ENCODE assay signal across 8 cellular contexts in the genomic region with DNA sequence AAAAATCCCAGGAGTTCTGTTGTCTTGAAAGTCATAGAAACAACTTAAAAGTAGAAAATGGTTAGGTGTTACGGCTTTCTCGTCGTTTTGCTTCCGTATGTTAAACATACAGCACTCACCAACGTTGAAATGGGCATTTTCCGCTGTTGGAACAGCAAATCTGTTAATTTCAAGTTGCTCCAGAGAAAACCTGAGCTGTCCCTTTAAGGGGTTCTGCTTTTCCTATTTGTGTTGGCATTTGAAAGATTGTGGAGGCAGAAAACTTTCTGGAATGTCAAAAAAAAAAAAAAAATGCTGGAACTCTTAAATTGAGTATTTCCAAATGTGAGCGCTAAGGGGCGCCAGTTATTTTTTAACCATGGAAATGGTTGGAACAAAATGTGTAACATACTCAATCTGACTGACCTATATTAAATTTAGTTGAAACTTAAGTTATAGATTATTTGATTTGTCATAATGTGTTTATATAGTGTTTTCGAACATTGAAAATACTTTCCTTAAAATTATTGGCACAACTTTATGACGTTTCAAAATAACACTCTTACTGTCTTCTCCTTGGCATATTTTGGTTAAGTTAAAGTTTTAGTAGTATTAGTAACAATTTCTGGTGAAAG. TPM values are rescaled to one million over a fixed set of nuclear protein-coding genes. Genes with fewer than 3 reads are reported as not detected.
A peak's percentile ranks its signal among the peaks of the same experiment; 100 is the strongest.
DNase-seq lines count a peak whose midpoint lies in the region; ATAC-seq, FAIRE-seq and TF ChIP-seq lines count a peak whose summit lies in the region.

No MANE protein-coding gene starts in this region.

- peak overlapping the region; percentile 97 for H3K4me3 ChIP-seq in cardiac muscle cell
- peak overlapping the region; percentile 96 for H3K4me3 ChIP-seq in fibroblast of pulmonary artery (replicated peaks; ENCODE audit: low read depth, low read length)

- ATAC-seq in left cardiac atrium (no peak), GM19023 (IDR thresholded peaks at IDR 0.05; ENCODE audit: unreplicated experiment) (no peak)

- no peaks in the 10 kb centered on the region for H3K9me3 Mint-ChIP-seq in activated T-cell treated with anti-CD3 and anti-CD28 coated beads, Interleukin-2, amount 50 U/mL, for 24 hours
- H3K9me3 Mint-ChIP-seq in neural crest cell: no peaks in the 10 kb centered on the region

- H3K9me3 ChIP-seq in cardiac muscle cell (ENCODE audit: low read depth): no peaks in the 10 kb centered on the region

- H3K27me3 Mint-ChIP-seq in activated T-cell treated with anti-CD3 and anti-CD28 coated beads, Interleukin-2, amount 50 U/mL, for 24 hours: no peaks in the 10 kb centered on the region
- H3K27me3 Mint-ChIP-seq in neural crest cell (ENCODE audit: low read depth): no peaks in the 10 kb centered on the region

- peaks cover 21% of the 10 kb centered on the region for H3K4me1 ChIP-seq in cardiac muscle cell (ENCODE audit: low read depth)

- H3K36me3 ChIP-seq in cardiac muscle cell: peaks cover 4% of the 10 kb centered on the region

- no peak for TF ChIP-seq POLR2A in H54 (IDR thresholded peaks at IDR 0.05; ENCODE audit: low read depth, low read length)

- peak overlapping the region; percentile 84 for H3K4me3 Mint-ChIP-seq in activated T-cell treated with anti-CD3 and anti-CD28 coated beads, Interleukin-2, amount 50 U/mL, for 24 hours
- H3K4me3 Mint-ChIP-seq in neural crest cell: peak overlapping the region; percentile 92

- peak overlapping the region; percentile 99 for H3K27ac ChIP-seq in cardiac muscle cell

- peaks cover 53% of the 10 kb centered on the region for H3K4me1 Mint-ChIP-seq in activated T-cell treated with anti-CD3 and anti-CD28 coated beads, Interleukin-2, amount 50 U/mL, for 24 hours (ENCODE audit: low read depth)
- H3K4me1 Mint-ChIP-seq in neural crest cell: peaks cover 53% of the 10 kb centered on the region

- DNase-seq in cardiac muscle cell (ENCODE audit: low read depth in 1 of 2, low spot score in 1 of 2): peak; percentile 87 to 90
- DNase-seq in left cardiac atrium: no peak
- DNase-seq in NCI-H146 (lab: John Stamatoyannopoulos, UW): peak; percentile 54
- no peak for DNase-seq in activated T-cell treated with anti-CD3 and anti-CD28 coated beads, Interleukin-2, amount 50 U/mL, for 24 hours
- peak; percentile 92 for DNase-seq in fibroblast of pulmonary artery (ENCODE audit: low read depth)
- peak; percentile 46 for DNase-seq in neural crest cell (ENCODE audit: low read depth, low spot score)
- no peak for DNase-seq in H54 (ENCODE audit: insufficient read length, low spot score)

- FAIRE-seq in H54 (lab: Jason Lieb, UNC): no peak

- intact Hi-C loops in left cardiac atrium (cut with DNase I): loop anchor here (2.0 to 10.0 kb wide), 5 partner anchors 122 to 562 kb away; no protein-coding TSS in a partner anchor

- peaks cover 8% of the 10 kb centered on the region for H3K36me3 Mint-ChIP-seq in activated T-cell treated with anti-CD3 and anti-CD28 coated beads, Interleukin-2, amount 50 U/mL, for 24 hours (ENCODE audit: low read depth)
- peaks cover 2% of the 10 kb centered on the region for H3K36me3 Mint-ChIP-seq in neural crest cell (ENCODE audit: low read depth)

- TF ChIP-seq CTCF in cardiac muscle cell (IDR thresholded peaks at IDR 0.05; ENCODE audit: low read depth, low read length) (peak; percentile 63), fibroblast of pulmonary artery (IDR thresholded peaks at IDR 0.05; ENCODE audit: low read length, missing control alignments) (peak; percentile 62), neural crest cell (conservative IDR thresholded peaks at IDR 0.05) (peak; percentile 84)

- peak overlapping the region; percentile 94 for H3K27ac Mint-ChIP-seq in activated T-cell treated with anti-CD3 and anti-CD28 coated beads, Interleukin-2, amount 50 U/mL, for 24 hours
- H3K27ac Mint-ChIP-seq in neural crest cell (ENCODE audit: unreplicated experiment): peak overlapping the region; percentile 96

- no peaks in the 10 kb centered on the region for H3K27me3 ChIP-seq in cardiac muscle cell

RNA-seq across cellular contexts. Expression of gene QKI, which starts 2.2 kb away (rescaled TPM):
- total RNA-seq in cardiac muscle cell (217 and 503 TPM in 2 replicates), left cardiac atrium (100 to 1,000 TPM; 317 to 351 TPM), neural crest cell (260 and 267 TPM in 2 replicates)
- 148 and 289 TPM in 2 replicates for polyA plus RNA-seq in cardiac muscle cell

Comparison
In these comparisons a context has a peak if more than half of its experiments do, and no peak if none do; other contexts are left out.
1. DNase-seq: peak in cardiac muscle cell (2 of 2), NCI-H146 (single experiment), fibroblast of pulmonary artery (single experiment) and neural crest cell (single experiment); none in left cardiac atrium (single experiment), activated T-cell treated with anti-CD3 and anti-CD28 coated beads, Interleukin-2, amount 50 U/mL, for 24 hours (single experiment) and H54 (single experiment).
2. Peak in every context shown above with its lines, with median percentiles within 50 percentile points of each other: CTCF ChIP-seq.